8 cellular contexts compared by ENCODE assay signal in genomic region chr4:70705856-70706461, GRCh38.
DNase-seq lines count a peak whose midpoint lies in the region; ATAC-seq and TF ChIP-seq lines count a peak whose summit lies in the region.

No MANE protein-coding gene starts in this region.

- ATAC-seq in GM18907 (IDR thresholded peaks at IDR 0.05; ENCODE audit: unreplicated experiment), result peak; percentile 3
- no peak for ATAC-seq in HG03175 (IDR thresholded peaks at IDR 0.05; ENCODE audit: unreplicated experiment)

- H3K4me2 ChIP-seq in MM.1S (ENCODE audit: low read depth, low read length), result peak overlapping the region; percentile 79

- H3K79me2 ChIP-seq in MM.1S (ENCODE audit: low read length), result peaks cover 52% of the 10 kb centered on the region

- no peaks in the 10 kb centered on the region for H3K9me3 ChIP-seq in MM.1S (replicated peaks; ENCODE audit: insufficient read depth, low read length)
- H3K9me3 ChIP-seq in duodenal mucosa (ENCODE audit: control insufficient read depth in 1 of 2, low read length in 2 of 2), result no peaks in the 10 kb centered on the region
- H3K9me3 ChIP-seq in mucosa of stomach (ENCODE audit: control insufficient read depth, low read length), result no peaks in the 10 kb centered on the region

- H4K20me1 ChIP-seq in MM.1S (ENCODE audit: insufficient read depth, low read length), result no peaks in the 10 kb centered on the region

- H3K36me3 ChIP-seq in MM.1S (replicated peaks; ENCODE audit: insufficient read depth, low read length) (no peaks in the 10 kb centered on the region), duodenal mucosa (ENCODE audit: control insufficient read depth in 1 of 2, insufficient read depth in 2 of 2, low read length in 2 of 2) (no peaks in the 10 kb centered on the region), mucosa of stomach (ENCODE audit: control insufficient read depth, insufficient read depth, low read length) (no peaks in the 10 kb centered on the region)

- H2AFZ ChIP-seq in MM.1S (ENCODE audit: low read length), result peak overlapping the region; percentile 75

- peaks cover 23% of the 10 kb centered on the region for H3F3A ChIP-seq in MM.1S (ENCODE audit: insufficient read depth, low read length)

- no peaks in the 10 kb centered on the region for H3K9me2 ChIP-seq in MM.1S (replicated peaks; ENCODE audit: insufficient read depth, low read length)

- DNase-seq in MM.1S (no peak), NOMO-1 treated with DMSO at 0.1 percent for 48 hours (lab: John Stamatoyannopoulos, UW; ENCODE audit: unreplicated experiment) (no peak), GDM1 (lab: John Stamatoyannopoulos, UW) (no peak)
- no peak for DNase-seq in stimulated activated CD4-positive, alpha-beta T cell treated with anti-CD3 and anti-CD28 coated beads, Interleukin-1b, Interleukin-23, amount 100 ng/mL, for 48 hours

- H3K4me1 ChIP-seq in MM.1S (ENCODE audit: low read length) (peaks cover 10% of the 10 kb centered on the region; the same call in 1 of the 2 replicates), duodenal mucosa (ENCODE audit: control insufficient read depth in 1 of 2, insufficient read depth in 2 of 2, low read length in 2 of 2) (peaks cover 20 to 22% of the 10 kb centered on the region in 2 donors), mucosa of stomach (ENCODE audit: control insufficient read depth, insufficient read depth, low read length) (peaks cover 17% of the 10 kb centered on the region)

- H3K4me3 ChIP-seq in MM.1S (ENCODE audit: low read length) (peak overlapping the region; percentile 75), duodenal mucosa (ENCODE audit: low read depth in 1 of 2, low read length in 2 of 2) (peak overlapping the region; percentile 84 to 85), mucosa of stomach (ENCODE audit: low read length) (peak overlapping the region; percentile 74)

- H3K27ac ChIP-seq in MM.1S (ENCODE audit: low read length) (peak overlapping the region; percentile 65; the same call in 1 of the 2 replicates), duodenal mucosa (ENCODE audit: low read depth, low read length) (peak overlapping the region; percentile 81)

- H3K9ac ChIP-seq in MM.1S (ENCODE audit: low read length) (peak overlapping the region; percentile 62), duodenal mucosa (ENCODE audit: low read depth in 1 of 2, low read length in 2 of 2) (peak overlapping the region; percentile 77 to 82), mucosa of stomach (ENCODE audit: low read length) (peak overlapping the region; percentile 83)

- no peak for TF ChIP-seq CTCF in MM.1S (IDR thresholded peaks at IDR 0.05; ENCODE audit: low read length)

- H3K27me3 ChIP-seq in MM.1S (replicated peaks; ENCODE audit: insufficient read depth, low read length), result no peaks in the 10 kb centered on the region
- H3K27me3 ChIP-seq in duodenal mucosa (ENCODE audit: control insufficient read depth in 1 of 2, insufficient read depth in 2 of 2, low read length in 2 of 2), result no peaks in the 10 kb centered on the region
- H3K27me3 ChIP-seq in mucosa of stomach (ENCODE audit: control insufficient read depth, insufficient read depth, low read length), result no peaks in the 10 kb centered on the region
